13 cellular contexts compared by ENCODE assay signal in the genomic region with DNA sequence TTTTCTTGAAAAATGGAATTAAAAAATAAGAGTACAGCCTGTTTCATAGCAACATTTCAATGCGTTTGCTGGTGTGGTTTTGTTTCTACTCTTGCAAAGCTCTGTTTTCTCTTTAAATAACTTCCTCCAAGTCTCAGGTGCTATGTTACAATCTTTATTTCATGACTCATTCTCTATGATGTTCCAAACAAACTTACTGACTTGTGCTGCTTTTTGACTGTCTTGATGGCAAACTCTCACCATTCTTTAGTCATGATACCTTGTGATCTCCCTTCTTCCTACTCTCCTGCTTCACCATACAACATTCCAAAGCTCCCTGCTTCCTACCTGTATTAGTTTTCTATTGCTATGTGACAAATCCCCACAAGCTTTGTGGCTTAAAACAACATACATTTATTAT.
"Had no signal": no experiment of that assay in that cellular context is flagged by ENCODE, and none has a peak within 500 bp of the region (broad histone marks: within the 10 kb centered on the region; RNA-seq: fewer than 3 reads in every experiment).

No MANE protein-coding gene starts in this region.

- H3K27me3 ChIP-seq: adrenal gland, right atrium auricular region had no signal

- H3K9me3 ChIP-seq: adrenal gland, transverse colon had no signal

- H3K27ac ChIP-seq: adrenal gland, hepatocyte, right atrium auricular region, skin epidermis, transverse colon, WERI-Rb-1 had no signal

- H3K4me2 ChIP-seq: hepatocyte had no signal

- H3K4me1 ChIP-seq: adrenal gland, right atrium auricular region, transverse colon had no signal

- H3K4me3 ChIP-seq: adrenal gland, hepatocyte, right atrium auricular region, skin epidermis, transverse colon had no signal

- H3K36me3 ChIP-seq: adrenal gland, right atrium auricular region, transverse colon, WERI-Rb-1 had no signal

- DNase-seq: activated CD4-positive, alpha-beta T cell treated with anti-CD3 and anti-CD28 coated beads for 4 hours; activated CD8-positive, alpha-beta memory T cell treated with anti-CD3 and anti-CD28 coated beads for 24 hours; activated naive CD4-positive, alpha-beta T cell treated with anti-CD3 and anti-CD28 coated beads, Interleukin-2, amount 50 U/mL, for 16 hours; activated T-cell treated with anti-CD3 and anti-CD28 coated beads for 4 hours; adrenal gland; naive B cell; T-helper 1 cell; transverse colon; WERI-Rb-1 had no signal

- H3K79me2 ChIP-seq: hepatocyte had no signal

- H2AFZ ChIP-seq: hepatocyte had no signal

- FAIRE-seq: endothelial cell of umbilical vein had no signal
